8 cellular contexts compared by ENCODE assay signal in the genomic region with DNA sequence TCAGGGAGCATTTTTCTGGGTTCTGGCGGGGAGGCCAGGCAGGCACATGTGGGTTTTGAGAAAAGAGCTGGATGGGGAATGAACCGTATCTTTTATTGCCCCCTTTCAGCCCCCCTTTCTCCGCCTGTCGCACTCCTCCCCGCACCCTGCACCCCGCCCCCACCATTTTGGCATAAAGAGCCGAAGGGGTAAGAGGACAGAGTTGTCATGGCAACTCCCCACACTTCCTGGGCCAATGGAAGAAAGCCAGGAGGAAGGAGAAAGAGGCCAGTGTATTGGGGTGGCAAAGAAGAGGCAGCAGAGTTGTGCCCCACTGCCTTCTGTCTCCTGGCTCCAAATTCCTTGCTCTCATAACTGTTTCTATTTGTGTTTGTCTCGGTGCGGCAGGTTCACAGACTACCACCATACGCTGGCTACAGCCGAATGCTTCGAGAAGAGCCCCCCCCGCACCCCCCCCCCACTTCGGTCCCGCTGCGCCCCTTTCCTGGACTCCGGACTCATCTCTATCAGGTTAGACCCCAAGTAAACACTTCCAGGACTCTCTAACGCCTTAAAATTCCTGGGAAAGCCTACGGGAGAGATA. TPM values are rescaled to one million over a fixed set of nuclear protein-coding genes. Genes with fewer than 3 reads are reported as not detected.
A peak's percentile ranks its signal among the peaks of the same experiment; 100 is the strongest.
DNase-seq lines count a peak whose midpoint lies in the region; ATAC-seq and TF ChIP-seq lines count a peak whose summit lies in the region.

No MANE protein-coding gene starts in this region.

- no peak overlapping the region for H3K27ac Mint-ChIP-seq in activated CD4-positive, alpha-beta memory T cell treated with anti-CD3 and anti-CD28 coated beads for 36 hours
- peak overlapping the region; percentile 79 for H3K27ac Mint-ChIP-seq in stimulated activated effector memory CD8-positive, alpha-beta T cell treated with anti-CD3 and anti-CD28 coated beads, Interleukin-12 subunit alpha, Interleukin-12 subunit beta, amount 100 ng/mL, for 72 hours

- H3K27me3 ChIP-seq in right atrium auricular region (no peaks in the 10 kb centered on the region), right cardiac atrium (ENCODE audit: control insufficient read depth, insufficient read depth) (no peaks in the 10 kb centered on the region)

- intact Hi-C loops in left ventricle myocardium superior (cut with micrococcal nuclease) (no loop called here), right cardiac atrium (cut with DNase I) (loop anchor here in 3 of 4 donors (2.0 to 5.0 kb wide), 4 partner anchors 47 to 173 kb away; no protein-coding TSS in a partner anchor)
- intact Hi-C loops in activated CD4-positive, alpha-beta memory T cell treated with anti-CD3 and anti-CD28 coated beads for 36 hours (cut with micrococcal nuclease): loop anchor here (1.0 to 10.0 kb wide), 5 partner anchors 23 to 233 kb away; partner anchors contain the start of gene NPM3

- CTCF ChIA-PET in activated CD4-positive, alpha-beta memory T cell treated with anti-CD3 and anti-CD28 coated beads for 36 hours (lab: Charles Lee): interaction anchor here (0.6 to 9.6 kb wide), 58 partner anchors 9 to 630 kb away, joined by 3 to 248 read pairs (median 4); partner anchors contain the start of genes ARMH3, HPS6, NPM3 and OGA

- POLR2A ChIA-PET in activated CD4-positive, alpha-beta memory T cell treated with anti-CD3 and anti-CD28 coated beads for 36 hours (lab: Charles Lee): interaction anchor here (1.2 to 2.6 kb wide), 4 partner anchors 10 to 170 kb away, joined by 3 to 15 read pairs (median 8); partner anchors contain the start of gene OGA

- H3K4me3 ChIP-seq in right atrium auricular region (peak overlapping the region; percentile 20 to 58), right cardiac atrium (ENCODE audit: low read length) (peak overlapping the region; percentile 39)

- H3K9me3 ChIP-seq in right atrium auricular region (no peaks in the 10 kb centered on the region), right cardiac atrium (ENCODE audit: control insufficient read depth, low read length) (no peaks in the 10 kb centered on the region)

- peak overlapping the region; percentile 74 for H3K4me3 Mint-ChIP-seq in activated CD4-positive, alpha-beta memory T cell treated with anti-CD3 and anti-CD28 coated beads for 36 hours
- peak overlapping the region; percentile 92 for H3K4me3 Mint-ChIP-seq in stimulated activated effector memory CD8-positive, alpha-beta T cell treated with anti-CD3 and anti-CD28 coated beads, Interleukin-12 subunit alpha, Interleukin-12 subunit beta, amount 100 ng/mL, for 72 hours

- H3K9me3 Mint-ChIP-seq in activated CD4-positive, alpha-beta memory T cell treated with anti-CD3 and anti-CD28 coated beads for 36 hours: no peaks in the 10 kb centered on the region
- no peaks in the 10 kb centered on the region for H3K9me3 Mint-ChIP-seq in stimulated activated effector memory CD8-positive, alpha-beta T cell treated with anti-CD3 and anti-CD28 coated beads, Interleukin-12 subunit alpha, Interleukin-12 subunit beta, amount 100 ng/mL, for 72 hours

- no peaks in the 10 kb centered on the region for H3K36me3 ChIP-seq in right atrium auricular region

- peak overlapping the region; percentile 56 to 64 for H3K27ac ChIP-seq in right atrium auricular region
- H3K27ac ChIP-seq in right cardiac atrium (ENCODE audit: low read length): peak overlapping the region; percentile 5

- no peak for TF ChIP-seq CTCF in right atrium auricular region (IDR thresholded peaks at IDR 0.05)

- peaks cover 54% of the 10 kb centered on the region for H3K4me1 Mint-ChIP-seq in activated CD4-positive, alpha-beta memory T cell treated with anti-CD3 and anti-CD28 coated beads for 36 hours (ENCODE audit: low read depth)
- peaks cover 66% of the 10 kb centered on the region for H3K4me1 Mint-ChIP-seq in stimulated activated effector memory CD8-positive, alpha-beta T cell treated with anti-CD3 and anti-CD28 coated beads, Interleukin-12 subunit alpha, Interleukin-12 subunit beta, amount 100 ng/mL, for 72 hours

- no peak for ATAC-seq in left ventricle myocardium superior
- no peak for ATAC-seq in right cardiac atrium
- ATAC-seq in stimulated activated effector memory CD8-positive, alpha-beta T cell treated with anti-CD3 and anti-CD28 coated beads, Interleukin-12 subunit alpha, Interleukin-12 subunit beta, amount 100 ng/mL, for 72 hours: peak; percentile 1
- no peak for ATAC-seq in GM21825 (IDR thresholded peaks at IDR 0.05; ENCODE audit: unreplicated experiment)
- ATAC-seq in HG03571 (IDR thresholded peaks at IDR 0.05; ENCODE audit: unreplicated experiment): no peak

- DNase-seq in right atrium auricular region (ENCODE audit: low spot score): no peak
- DNase-seq in left ventricle myocardium superior: no peak
- DNase-seq in activated CD4-positive, alpha-beta memory T cell treated with anti-CD3 and anti-CD28 coated beads for 36 hours: peak; percentile 51
- no peak for DNase-seq in right cardiac atrium
- DNase-seq in stimulated activated effector memory CD8-positive, alpha-beta T cell treated with anti-CD3 and anti-CD28 coated beads, Interleukin-12 subunit alpha, Interleukin-12 subunit beta, amount 100 ng/mL, for 72 hours (ENCODE audit: low spot score in 2 of 2): no peak
- no peak for DNase-seq in ecto neural progenitor cell (ENCODE audit: low spot score)

- 4% methylated on average over 19 of the region's 19 CpGs for WGBS in right cardiac atrium

- no peaks in the 10 kb centered on the region for H3K36me3 Mint-ChIP-seq in activated CD4-positive, alpha-beta memory T cell treated with anti-CD3 and anti-CD28 coated beads for 36 hours
- H3K36me3 Mint-ChIP-seq in stimulated activated effector memory CD8-positive, alpha-beta T cell treated with anti-CD3 and anti-CD28 coated beads, Interleukin-12 subunit alpha, Interleukin-12 subunit beta, amount 100 ng/mL, for 72 hours: no peaks in the 10 kb centered on the region

- H3K4me1 ChIP-seq in right atrium auricular region: peaks cover 0 to 58% of the 10 kb centered on the region in 2 donors
- H3K4me1 ChIP-seq in right cardiac atrium (ENCODE audit: control insufficient read depth, insufficient read depth, low read length): no peaks in the 10 kb centered on the region

- peaks cover 2% of the 10 kb centered on the region for H3K27me3 Mint-ChIP-seq in activated CD4-positive, alpha-beta memory T cell treated with anti-CD3 and anti-CD28 coated beads for 36 hours

RNA-seq across cellular contexts. Expression of gene KCNIP2, which starts 3.4 kb away (rescaled TPM):
- total RNA-seq in right atrium auricular region (100 to 1,000 TPM; 192 to 653 TPM), left ventricle myocardium superior (568 TPM), right cardiac atrium (100 to 1,000 TPM; 368 to 977 (median 629) TPM)
- total RNA-seq in activated CD4-positive, alpha-beta memory T cell treated with anti-CD3 and anti-CD28 coated beads for 36 hours: 1 to 10 TPM; 1.4 to 1.8 TPM
- polyA plus RNA-seq in right cardiac atrium: 729 TPM

RNA-seq across cellular contexts. Expression of gene OGA, which starts 21.9 kb away (rescaled TPM):
- total RNA-seq in right atrium auricular region (10 to 100 TPM; 41.6 to 50.9 TPM), left ventricle myocardium superior (79.8 TPM), right cardiac atrium (10 to 100 TPM; 67.8 to 96.4 (median 85.4) TPM)
- total RNA-seq in activated CD4-positive, alpha-beta memory T cell treated with anti-CD3 and anti-CD28 coated beads for 36 hours: 100 to 1,000 TPM in 1 of 2 experiments, 10 to 100 TPM in 1; 93.2 to 105 TPM
- polyA plus RNA-seq in right cardiac atrium: 41.1 TPM

RNA-seq across cellular contexts. Expression of gene NPM3, which starts 56.9 kb away (rescaled TPM):
- total RNA-seq in right atrium auricular region (10 to 100 TPM in 1 of 2 donors, 1 to 10 TPM in 1; 6.2 to 14.7 TPM), left ventricle myocardium superior (8.4 TPM), right cardiac atrium (10 to 100 TPM in 1 of 4 donors, 1 to 10 TPM in 3; 5.0 to 10.7 (median 7.4) TPM)
- 100 to 1,000 TPM; 168 to 172 TPM for total RNA-seq in activated CD4-positive, alpha-beta memory T cell treated with anti-CD3 and anti-CD28 coated beads for 36 hours
- 5.8 TPM for polyA plus RNA-seq in right cardiac atrium

Comparison
In these comparisons a context has a peak if more than half of its experiments do, and no peak if none do; other contexts are left out.
1. RNA of gene KCNIP2, which starts 3.4 kb away (total RNA-seq): 368 to 977 TPM in right cardiac atrium, 192 to 653 TPM in right atrium auricular region and 568 TPM in left ventricle myocardium superior (single experiment); 1.4 to 1.8 TPM in activated CD4-positive, alpha-beta memory T cell treated with anti-CD3 and anti-CD28 coated beads for 36 hours; every median in the first group is over 10 times any median in the second.
2. RNA of gene NPM3, which starts 56.9 kb away (total RNA-seq): 168 to 172 TPM in activated CD4-positive, alpha-beta memory T cell treated with anti-CD3 and anti-CD28 coated beads for 36 hours; 6.2 to 14.7 TPM in right atrium auricular region, 5.0 to 10.7 TPM in right cardiac atrium and 8.4 TPM in left ventricle myocardium superior (single experiment); every median in the first group is over 10 times any median in the second.